Comparison of ENCODE assay signal across 9 cellular contexts in the genomic region with DNA sequence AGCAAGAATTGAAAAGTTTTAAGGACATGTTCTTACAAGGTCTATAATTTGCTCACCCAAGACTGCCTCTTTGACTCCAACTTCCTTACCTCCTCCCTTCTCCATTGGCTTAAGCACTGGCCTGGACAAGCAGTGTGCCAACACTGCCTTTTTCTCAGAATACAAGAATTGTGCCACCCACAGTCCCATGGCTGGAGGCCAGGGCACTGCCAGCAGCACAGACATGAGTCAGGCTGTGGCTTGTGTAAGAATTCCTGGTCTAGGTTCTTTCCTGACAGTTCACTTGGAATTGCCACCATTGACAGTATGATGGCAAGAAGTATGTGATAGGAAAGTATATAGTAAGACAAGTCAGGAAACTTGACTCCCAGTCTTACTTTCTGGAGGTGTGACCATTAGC.
DNase-seq lines count a peak whose midpoint lies in the region; ATAC-seq and TF ChIP-seq lines count a peak whose summit lies in the region.
"Had no signal": no experiment of that assay in that cellular context is flagged by ENCODE, and none has a peak within 500 bp of the region (broad histone marks: within the 10 kb centered on the region; RNA-seq: fewer than 3 reads in every experiment).

No MANE protein-coding gene starts in this region.

- ATAC-seq in Right ventricle myocardium superior (ENCODE audit: poor library complexity) (peak; percentile 71), GM18505 (IDR thresholded peaks at IDR 0.05; ENCODE audit: unreplicated experiment) (no peak), GM21360 (IDR thresholded peaks at IDR 0.05; ENCODE audit: unreplicated experiment) (no peak), HG03521 (IDR thresholded peaks at IDR 0.05; ENCODE audit: unreplicated experiment) (no peak)

- no peak overlapping the region for H3K9ac ChIP-seq in adipocyte (ENCODE audit: low read length)

- peak; percentile 70 for DNase-seq in G401 (ENCODE audit: low spot score)
- DNase-seq in adipocyte (ENCODE audit: low read depth) = peak; percentile 83
- peak; percentile 80 for DNase-seq in Right ventricle myocardium superior
- DNase-seq in putamen (ENCODE audit: low spot score) = peak; percentile 26
- no peak for DNase-seq in middle frontal gyrus (ENCODE audit: extremely low spot score, low spot score)
- DNase-seq: activated T-cell treated with anti-CD3 and anti-CD28 coated beads for 4 hours had no signal

- intact Hi-C loops in Right ventricle myocardium superior (cut with DNase I) = no loop called here

- TF ChIP-seq POLR2A in GM18505 (IDR thresholded peaks at IDR 0.05; ENCODE audit: borderline replicate concordance, extremely low read depth, insufficient read depth, insufficient read length) = no peak

- no peaks in the 10 kb centered on the region for H3K27me3 ChIP-seq in adipocyte (replicated peaks; ENCODE audit: control insufficient read depth, insufficient read depth, low read length)

- H3K36me3 ChIP-seq in adipocyte (ENCODE audit: control insufficient read depth, insufficient read depth, low read length, severe bottlenecking) = no peaks in the 10 kb centered on the region

- in situ Hi-C loops in G401 (cut with HindIII; ENCODE audit: low sequenced_read_pairs) = no loop called here

- no peak overlapping the region for H3K4me3 ChIP-seq in adipocyte (ENCODE audit: low read length)

- peaks cover 15% of the 10 kb centered on the region for H3K4me1 ChIP-seq in adipocyte (ENCODE audit: control insufficient read depth, insufficient read depth, low read length)

- no peaks in the 10 kb centered on the region for H3K9me3 ChIP-seq in adipocyte (ENCODE audit: control insufficient read depth, low read length)
